Comparison of ENCODE assay signal across 14 cellular contexts in genomic region chr19:33310606-33311325, GRCh38. TPM values are rescaled to one million over a fixed set of nuclear protein-coding genes. Genes with fewer than 3 reads are reported as not detected.
DNase-seq lines count a peak whose midpoint lies in the region; ATAC-seq and TF ChIP-seq lines count a peak whose summit lies in the region.
"Had no signal": no experiment of that assay in that cellular context is flagged by ENCODE, and none has a peak within 500 bp of the region (broad histone marks: within the 10 kb centered on the region; RNA-seq: fewer than 3 reads in every experiment).

No MANE protein-coding gene starts in this region.

- no peak for ATAC-seq in GM18868 (IDR thresholded peaks at IDR 0.05; ENCODE audit: unreplicated experiment)

- no peaks in the 10 kb centered on the region for H3K36me3 ChIP-seq in esophagus (ENCODE audit: control insufficient read depth in 2 of 2, insufficient read depth in 2 of 2, low read length in 1 of 2)
- no peaks in the 10 kb centered on the region for H3K36me3 ChIP-seq in mucosa of rectum (ENCODE audit: control insufficient read depth in 2 of 2, insufficient read depth in 2 of 2, low read length in 2 of 2)
- H3K36me3 ChIP-seq: heart left ventricle, neutrophil had no signal

- no peak for DNase-seq in AG04450 (ENCODE audit: low read depth, low spot score)
- peak; percentile 51 for DNase-seq in NCI-H2029 treated with DMSO at 0.1 percent for 48 hours (lab: John Stamatoyannopoulos, UW)
- no peak for DNase-seq in middle frontal gyrus (ENCODE audit: extremely low spot score, low spot score)
- no peak for DNase-seq in SK-N-DZ (ENCODE audit: low spot score)
- no peak for DNase-seq in NCI-H1048 (lab: John Stamatoyannopoulos, UW)
- DNase-seq: GOT3, left cardiac atrium, NCI-H1417 treated with DMSO at 0.1 percent for 48 hours had no signal

- peaks cover 24% of the 10 kb centered on the region for H3K27me3 ChIP-seq in AG04450 (ENCODE audit: control insufficient read depth, insufficient read depth, low read length)
- no peaks in the 10 kb centered on the region for H3K27me3 ChIP-seq in esophagus (ENCODE audit: control insufficient read depth in 1 of 2, insufficient read depth in 2 of 2, low read length in 2 of 2)
- H3K27me3 ChIP-seq in mucosa of rectum (ENCODE audit: control insufficient read depth in 2 of 2, insufficient read depth in 2 of 2, low read length in 2 of 2): no peaks in the 10 kb centered on the region
- H3K27me3 ChIP-seq: neutrophil had no signal

- POLR2A ChIA-PET in AG04450 (lab: Yijun Ruan, JAX): no interaction called here

- H3K9me3 ChIP-seq in AG04450 (ENCODE audit: control insufficient read depth, insufficient read depth, low read length): no peaks in the 10 kb centered on the region
- H3K9me3 ChIP-seq in esophagus (ENCODE audit: control insufficient read depth in 2 of 2, insufficient read depth in 1 of 2, low read depth in 1 of 2, low read length in 1 of 2): no peaks in the 10 kb centered on the region
- no peaks in the 10 kb centered on the region for H3K9me3 ChIP-seq in mucosa of rectum (ENCODE audit: control insufficient read depth in 2 of 2, low read length in 2 of 2)
- H3K9me3 ChIP-seq: heart left ventricle had no signal

- peak overlapping the region; percentile 27 to 57 for H3K9ac ChIP-seq in mucosa of rectum (ENCODE audit: low read depth in 1 of 2, low read length in 2 of 2)

- H3K4me1 ChIP-seq in esophagus (ENCODE audit: control insufficient read depth in 2 of 2, insufficient read depth in 2 of 2, low read length in 1 of 2) (peaks cover 0 to 2% of the 10 kb centered on the region in 2 donors), mucosa of rectum (ENCODE audit: control insufficient read depth in 2 of 2, insufficient read depth in 2 of 2, low read length in 2 of 2) (peaks cover 15 to 30% of the 10 kb centered on the region in 2 donors)
- H3K4me1 ChIP-seq: heart left ventricle had no signal

- WGBS in esophagus, 2 donors: 44 to 45% methylated on average over 18 of the region's 18 CpGs

- H3K4me3 ChIP-seq in AG04450 (ENCODE audit: low read depth, low read length) (no peak overlapping the region), esophagus (ENCODE audit: low read depth in 1 of 2, low read length in 2 of 2) (no peak overlapping the region), mucosa of rectum (ENCODE audit: low read length in 2 of 2) (peak overlapping the region; percentile 31 to 39)
- H3K4me3 ChIP-seq: heart left ventricle, smooth muscle cell had no signal

- H3K27ac ChIP-seq in AG04450 (ENCODE audit: low read depth, low read length) (peak overlapping the region; percentile 11), esophagus (ENCODE audit: low read depth in 2 of 2, low read length in 1 of 2) (peak overlapping the region; percentile 9 to 16), mucosa of rectum (ENCODE audit: low read depth in 2 of 2, low read length in 2 of 2) (peak overlapping the region; percentile 75 to 84)
- H3K27ac ChIP-seq: heart left ventricle, neutrophil had no signal

- CTCF ChIA-PET in AG04450 (lab: Charles Lee): interaction anchor here (1.1 kb wide), 1 partner anchor 8 kb away, joined by 3 read pairs; no protein-coding TSS in a partner anchor

- no peak for TF ChIP-seq CTCF in AG04450 (IDR thresholded peaks at IDR 0.05; ENCODE audit: low read depth, low read length)

RNA-seq across cellular contexts. Expression of gene CEBPA, which starts 8.4 kb away (rescaled TPM):
- 0.02 and 0.06 TPM in 2 replicates for polyA plus RNA-seq in AG04450 (2011; rRNA removed)
- not detected in 2 replicates for polyA minus RNA-seq in AG04450 (2011; rRNA and poly(A)+ RNA removed)
- 10 to 100 TPM; 14.1 to 19.4 TPM for polyA plus RNA-seq in esophagus
- 0.22 and 1.0 TPM in 2 replicates for polyA plus RNA-seq in SK-N-DZ (2014; cell fraction: cytosol; rRNA removed)
- polyA plus RNA-seq in SK-N-DZ (2014; cell fraction: nucleus; rRNA removed): 0.73 and 0.80 TPM in 2 replicates

Comparison
In these comparisons a context has a peak if more than half of its experiments do, and no peak if none do; other contexts are left out.
1. H3K27ac ChIP-seq: peak in every context shown above with its lines; median percentile 80 in mucosa of rectum; 12 in esophagus; 11 in AG04450.
2. H3K4me3 ChIP-seq: peak in mucosa of rectum (2 of 2); none in AG04450 (single experiment) and esophagus (0 of 2).
3. RNA of gene CEBPA, which starts 8.4 kb away (polyA plus RNA-seq): 14.1 to 19.4 TPM in esophagus; 0.02 to 0.06 TPM in AG04450; every median in the first group is over 10 times any median in the second.